In the genomic region with DNA sequence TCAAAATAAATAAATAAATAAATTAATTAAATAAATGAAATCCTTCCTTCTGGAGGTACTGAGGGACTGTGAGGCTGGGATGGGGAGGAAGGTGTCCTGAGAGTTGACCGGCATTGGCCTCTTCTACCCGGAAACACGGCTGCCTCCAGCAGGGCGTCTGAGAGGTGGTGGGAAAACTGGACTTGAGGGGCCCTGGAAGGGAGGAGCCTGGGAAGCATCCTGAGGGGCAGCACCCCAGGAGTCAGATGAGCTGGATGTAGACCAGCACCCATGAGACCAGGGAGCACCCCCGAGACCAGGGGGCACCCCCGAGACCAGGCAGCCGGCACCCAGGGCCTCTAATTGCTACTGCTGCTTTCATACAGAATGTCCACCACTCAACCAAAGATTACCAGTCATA, we compare ENCODE assay signal across 20 cellular contexts. TPM values are rescaled to one million over a fixed set of nuclear protein-coding genes. Genes with fewer than 3 reads are reported as not detected.
DNase-seq lines count a peak whose midpoint lies in the region; ATAC-seq and TF ChIP-seq lines count a peak whose summit lies in the region.
"Had no signal": no experiment of that assay in that cellular context is flagged by ENCODE, and none has a peak within 500 bp of the region (broad histone marks: within the 10 kb centered on the region; RNA-seq: fewer than 3 reads in every experiment).

No MANE protein-coding gene starts in this region.

- ATAC-seq in left cardiac atrium (no peak), heart right ventricle (no peak)
- ATAC-seq: A549 had no signal

- H3K9me3 ChIP-seq in heart right ventricle: no peaks in the 10 kb centered on the region
- H3K9me3 ChIP-seq in spleen: peaks cover 0 to 2% (median 0%) of the 10 kb centered on the region in 8 donors
- H3K9me3 ChIP-seq: A549, HAP-1 had no signal

- peaks cover 13% of the 10 kb centered on the region for H3K4me1 Mint-ChIP-seq in activated CD4-positive, alpha-beta T cell treated with anti-CD3 and anti-CD28 coated beads, Interleukin-2, amount 10 ng/mL, durations not matched to agents 7 days and 5 days
- H3K4me1 Mint-ChIP-seq in nephron progenitor cell: peaks cover 4% of the 10 kb centered on the region

- TF ChIP-seq POLR2A in spleen (IDR thresholded peaks at IDR 0.05): no peak

- DNase-seq in activated CD4-positive, alpha-beta T cell treated with anti-CD3 and anti-CD28 coated beads, Interleukin-2, amount 10 ng/mL, durations not matched to agents 7 days and 5 days: no peak
- DNase-seq in activated CD4-positive, alpha-beta T cell treated with anti-CD3 and anti-CD28 coated beads for 48 hours: no peak
- DNase-seq in left cardiac atrium (peak; percentile 2), heart right ventricle (no peak), spleen (peak; percentile 52), nephron progenitor cell (no peak), middle frontal gyrus (ENCODE audit: extremely low spot score, low spot score) (no peak)
- DNase-seq: AML-193; CD4-positive, alpha-beta T cell; DMS153; DMS79; GDM1; GM23248 had no signal

- 96 to 99% methylated on average over 7 of the region's 7 CpGs for WGBS in heart right ventricle, 2 donors
- WGBS in spleen, 5 donors: 93 to 99% (median 97%) methylated on average over 7 of the region's 7 CpGs

- no peak overlapping the region for H3K4me3 Mint-ChIP-seq in activated CD4-positive, alpha-beta T cell treated with anti-CD3 and anti-CD28 coated beads, Interleukin-2, amount 10 ng/mL, durations not matched to agents 7 days and 5 days
- H3K4me3 Mint-ChIP-seq in nephron progenitor cell: no peak overlapping the region
- H3K4me3 Mint-ChIP-seq: CD4-positive, alpha-beta T cell had no signal

- peaks cover 14% of the 10 kb centered on the region for H3K27me3 Mint-ChIP-seq in activated CD4-positive, alpha-beta T cell treated with anti-CD3 and anti-CD28 coated beads, Interleukin-2, amount 10 ng/mL, durations not matched to agents 7 days and 5 days
- peaks cover 33% of the 10 kb centered on the region for H3K27me3 Mint-ChIP-seq in nephron progenitor cell (ENCODE audit: low read depth, poor library complexity)
- H3K27me3 Mint-ChIP-seq: CD4-positive, alpha-beta T cell had no signal

- no peak for TF ChIP-seq CTCF in heart right ventricle (IDR thresholded peaks at IDR 0.05)
- no peak for TF ChIP-seq CTCF in spleen (IDR thresholded peaks at IDR 0.05 in 8 of 11, conservative IDR thresholded peaks at IDR 0.05 in 3 of 11)
- TF ChIP-seq CTCF in nephron progenitor cell (IDR thresholded peaks at IDR 0.05): no peak

- peaks cover 0 to under 1% (median 0%) of the 10 kb centered on the region in 7 donors for H3K27me3 ChIP-seq in heart right ventricle
- no peaks in the 10 kb centered on the region for H3K27me3 ChIP-seq in spleen (replicated peaks in 1 of 7)

- H3K9me3 Mint-ChIP-seq in activated CD4-positive, alpha-beta T cell treated with anti-CD3 and anti-CD28 coated beads, Interleukin-2, amount 10 ng/mL, durations not matched to agents 7 days and 5 days: peaks cover 5% of the 10 kb centered on the region
- peaks cover 8% of the 10 kb centered on the region for H3K9me3 Mint-ChIP-seq in nephron progenitor cell
- H3K9me3 Mint-ChIP-seq: CD4-positive, alpha-beta T cell had no signal

- intact Hi-C loops in left cardiac atrium (cut with DNase I) (no loop called here), heart right ventricle (cut with DNase I) (no loop called here), spleen (cut with DNase I; ENCODE audit: low total_unique reads) (no loop called here)

- H3K4me1 ChIP-seq in heart right ventricle (no peaks in the 10 kb centered on the region), spleen (peaks cover 0 to 13% (median 4%) of the 10 kb centered on the region in 6 donors)
- H3K4me1 ChIP-seq: A549, HAP-1 had no signal

- H3K4me3 ChIP-seq in heart right ventricle: no peak overlapping the region
- no peak overlapping the region for H3K4me3 ChIP-seq in spleen
- H3K4me3 ChIP-seq: A549, GM23248, HAP-1 had no signal

- H3K36me3 ChIP-seq in heart right ventricle (peaks cover 0 to 2% (median 0%) of the 10 kb centered on the region in 9 donors), spleen (no peaks in the 10 kb centered on the region)
- H3K36me3 ChIP-seq: HAP-1 had no signal

- peaks cover 3% of the 10 kb centered on the region for H3K36me3 Mint-ChIP-seq in activated CD4-positive, alpha-beta T cell treated with anti-CD3 and anti-CD28 coated beads, Interleukin-2, amount 10 ng/mL, durations not matched to agents 7 days and 5 days (ENCODE audit: low read depth)
- H3K36me3 Mint-ChIP-seq in nephron progenitor cell (ENCODE audit: low read depth): peaks cover 2% of the 10 kb centered on the region

- POLR2A ChIA-PET in activated CD4-positive, alpha-beta T cell treated with anti-CD3 and anti-CD28 coated beads, Interleukin-2, amount 10 ng/mL, durations not matched to agents 7 days and 5 days (lab: Charles Lee): no interaction called here

- CTCF ChIA-PET in activated CD4-positive, alpha-beta T cell treated with anti-CD3 and anti-CD28 coated beads, Interleukin-2, amount 10 ng/mL, durations not matched to agents 7 days and 5 days (lab: Charles Lee): interaction anchor here (1.6 kb wide), 1 partner anchor 23 kb away, joined by 3 read pairs; no protein-coding TSS in a partner anchor

- H3K27ac ChIP-seq in heart right ventricle: no peak overlapping the region
- H3K27ac ChIP-seq in spleen: no peak overlapping the region
- H3K27ac ChIP-seq: 22Rv1, A549, C4-2B, GM23248 had no signal

- H3K27ac Mint-ChIP-seq in activated CD4-positive, alpha-beta T cell treated with anti-CD3 and anti-CD28 coated beads, Interleukin-2, amount 10 ng/mL, durations not matched to agents 7 days and 5 days: peak overlapping the region; percentile 36
- H3K27ac Mint-ChIP-seq in nephron progenitor cell: no peak overlapping the region
- H3K27ac Mint-ChIP-seq: CD4-positive, alpha-beta T cell had no signal

RNA-seq across cellular contexts. Expression of gene NSMF, which starts 8.8 kb away (rescaled TPM):
- total RNA-seq in activated CD4-positive, alpha-beta T cell treated with anti-CD3 and anti-CD28 coated beads, Interleukin-2, amount 10 ng/mL, durations not matched to agents 7 days and 5 days: 10 to 100 TPM; 57.6 to 60.3 TPM
- 10 to 100 TPM; 20.5 to 25.1 TPM for total RNA-seq in left cardiac atrium
- 10 to 100 TPM in 4 of 10 donors, 1 to 10 TPM in 6; 5.3 to 17.0 (median 9.0) TPM for total RNA-seq in heart right ventricle
- 10 to 100 TPM; 18.3 to 29.3 TPM for polyA plus RNA-seq in heart right ventricle
- total RNA-seq in spleen: 10 to 100 TPM; 21.8 to 39.0 (median 25.5) TPM
- 10 to 100 TPM; 21.8 to 49.3 (median 26.7) TPM for polyA plus RNA-seq in spleen

RNA-seq across cellular contexts. Expression of gene ENTPD8, which starts 26.7 kb away (rescaled TPM):
- not detected for total RNA-seq in activated CD4-positive, alpha-beta T cell treated with anti-CD3 and anti-CD28 coated beads, Interleukin-2, amount 10 ng/mL, durations not matched to agents 7 days and 5 days
- total RNA-seq in left cardiac atrium (not detected), heart right ventricle (not detected), spleen (under 1 TPM in 3 of 7 donors, not detected in 4; 0.26 to 0.37 (median 0.28) TPM)
- polyA plus RNA-seq in heart right ventricle (under 1 TPM; 0.03 to 0.15 TPM), spleen (under 1 TPM; 0.07 to 0.10 (median 0.09) TPM)
- total RNA-seq: CD4-positive, alpha-beta T cell; Daoy; GM23248 had no signal
- polyA plus RNA-seq: BJ, GM23248 had no signal

RNA-seq across cellular contexts. Expression of gene NOXA1, which starts 44.7 kb away (rescaled TPM):
- 1 to 10 TPM in 1 of 2 experiments, under 1 TPM in 1; 0.46 to 1.1 TPM for total RNA-seq in activated CD4-positive, alpha-beta T cell treated with anti-CD3 and anti-CD28 coated beads, Interleukin-2, amount 10 ng/mL, durations not matched to agents 7 days and 5 days
- total RNA-seq in left cardiac atrium: 1 to 10 TPM; 2.5 to 5.3 TPM
- 1 to 10 TPM; 2.5 to 5.3 (median 3.0) TPM for total RNA-seq in heart right ventricle
- polyA plus RNA-seq in heart right ventricle: 10 to 100 TPM in 1 of 2 donors, under 1 TPM in 1; 0.62 to 10.6 TPM
- total RNA-seq in spleen: 10 to 100 TPM in 2 of 7 donors, 1 to 10 TPM in 5; 1.9 to 15.0 (median 5.3) TPM
- polyA plus RNA-seq in spleen: 10 to 100 TPM in 1 of 3 donors, 1 to 10 TPM in 2; 3.2 to 10.7 (median 7.8) TPM
- total RNA-seq: Daoy, H4 had no signal

RNA-seq across cellular contexts. Expression of gene EXD3, which starts 44.9 kb away (rescaled TPM):
- 10 to 100 TPM; 10.3 to 13.2 TPM for total RNA-seq in activated CD4-positive, alpha-beta T cell treated with anti-CD3 and anti-CD28 coated beads, Interleukin-2, amount 10 ng/mL, durations not matched to agents 7 days and 5 days
- 10 to 100 TPM in 1 of 2 donors, 1 to 10 TPM in 1; 8.0 to 11.7 TPM for total RNA-seq in left cardiac atrium
- 10 to 100 TPM in 3 of 10 donors, 1 to 10 TPM in 7; 7.8 to 14.0 (median 9.2) TPM for total RNA-seq in heart right ventricle
- polyA plus RNA-seq in heart right ventricle: 10 to 100 TPM in 1 of 2 donors, 1 to 10 TPM in 1; 5.8 to 33.0 TPM
- 10 to 100 TPM; 14.5 to 52.8 (median 29.8) TPM for total RNA-seq in spleen
- polyA plus RNA-seq in spleen: 10 to 100 TPM; 15.6 to 62.3 (median 43.4) TPM

Comparison
In these comparisons a context has a peak if more than half of its experiments do, and no peak if none do; other contexts are left out.
1. DNase-seq: peak in left cardiac atrium (single experiment) and spleen (single experiment); none in activated CD4-positive, alpha-beta T cell treated with anti-CD3 and anti-CD28 coated beads, Interleukin-2, amount 10 ng/mL, durations not matched to agents 7 days and 5 days (single experiment), activated CD4-positive, alpha-beta T cell treated with anti-CD3 and anti-CD28 coated beads for 48 hours (single experiment), heart right ventricle (0 of 2), nephron progenitor cell (single experiment) and middle frontal gyrus (single experiment).